Comparison of ENCODE assay signal across 8 cellular contexts in the genomic region with DNA sequence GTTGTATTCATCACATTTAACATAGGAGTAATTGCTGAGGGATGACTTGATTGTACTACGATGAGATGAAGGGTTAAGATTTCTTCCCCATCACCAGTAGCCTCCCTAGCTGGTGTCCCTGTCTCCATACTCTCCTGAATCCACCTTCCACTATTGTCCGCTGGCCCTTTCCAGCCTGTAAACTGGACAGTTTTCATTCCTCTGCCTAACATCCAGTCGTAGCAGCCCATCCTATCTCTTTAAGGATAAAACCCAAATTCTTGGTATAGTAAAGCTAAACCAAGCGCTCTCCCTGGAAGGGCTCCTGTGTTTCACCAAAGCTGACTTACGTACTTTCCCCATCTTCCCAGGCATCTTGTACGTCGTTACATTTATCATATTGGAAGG. TPM values are rescaled to one million over a fixed set of nuclear protein-coding genes. Genes with fewer than 3 reads are reported as not detected.
DNase-seq lines count a peak whose midpoint lies in the region; ATAC-seq and TF ChIP-seq lines count a peak whose summit lies in the region.

No MANE protein-coding gene starts in this region.

- H2AFZ ChIP-seq in OCI-LY7 (ENCODE audit: low read length), result no peak overlapping the region

- CTCF ChIA-PET in OCI-LY7 (lab: Charles Lee; ENCODE audit: unreplicated experiment), result interaction anchor here (0.5 to 1.3 kb wide), 3 partner anchors 26 to 42 kb away, joined by 3 to 8 read pairs (median 5); a partner anchor contains a TSS

- H3K4me1 ChIP-seq in OCI-LY7 (ENCODE audit: insufficient read depth, low read length, poor library complexity, severe bottlenecking) (peaks cover 77% of the 10 kb centered on the region), lower lobe of right lung (peaks cover 44% of the 10 kb centered on the region), thyroid gland (peaks cover 17 to 25% of the 10 kb centered on the region in 2 donors)

- H3K9me3 ChIP-seq in OCI-LY7 (ENCODE audit: low read length), result no peaks in the 10 kb centered on the region
- H3K9me3 ChIP-seq in lower lobe of right lung, result no peaks in the 10 kb centered on the region
- H3K9me3 ChIP-seq in thyroid gland, result no peaks in the 10 kb centered on the region

- POLR2A ChIA-PET in OCI-LY7 (lab: Charles Lee), result interaction anchor here (0.6 to 5.8 kb wide), 19 partner anchors 9 to 184 kb away, joined by 3 to 83 read pairs (median 3); a partner anchor contains a TSS

- peaks cover 15% of the 10 kb centered on the region; the same call in 1 of the 2 replicates for H4K20me1 ChIP-seq in OCI-LY7 (ENCODE audit: insufficient read depth, low read length)

- WGBS in thyroid gland, 2 donors, result 1 to 2% methylated on average over 7 of the region's 7 CpGs

- TF ChIP-seq POLR2A in thyroid gland (IDR thresholded peaks at IDR 0.05), result no peak

- TF ChIP-seq CTCF in GM12865 (IDR thresholded peaks at IDR 0.05; ENCODE audit: insufficient read depth, low read depth, low read length, missing control alignments) (no peak), OCI-LY7 (conservative IDR thresholded peaks at IDR 0.05; ENCODE audit: low read length) (no peak), lower lobe of right lung (IDR thresholded peaks at IDR 0.05) (no peak), thyroid gland (IDR thresholded peaks at IDR 0.05) (no peak)

- H3K79me2 ChIP-seq in OCI-LY7 (ENCODE audit: insufficient read depth, low read depth, low read length), result peaks cover 55% of the 10 kb centered on the region

- H3K4me3 ChIP-seq in GM12865 (ENCODE audit: low read depth, low read length) (peak overlapping the region; percentile 99), OCI-LY7 (ENCODE audit: low read depth, low read length, poor library complexity, severe bottlenecking) (peak overlapping the region; percentile 88), lower lobe of right lung (peak overlapping the region; percentile 78), thyroid gland (replicated peaks in 1 of 3) (peak overlapping the region; percentile 55 to 79 (median 60))

- ATAC-seq in lower lobe of right lung, result peak in 1 of 2 donors; percentile 3
- no peak for ATAC-seq in GM21786 (IDR thresholded peaks at IDR 0.05; ENCODE audit: unreplicated experiment)

- no peaks in the 10 kb centered on the region for H3K9me2 ChIP-seq in OCI-LY7 (ENCODE audit: insufficient read depth, low read length)

- peak; percentile 45 for DNase-seq in AG20443 (ENCODE audit: low spot score)
- DNase-seq in GM12865 (ENCODE audit: low read depth), result peak; percentile 21
- peak; percentile 45 for DNase-seq in OCI-LY7 (ENCODE audit: low spot score)
- DNase-seq in cerebellum (ENCODE audit: low spot score), result peak; percentile 50
- no peak for DNase-seq in lower lobe of right lung
- no peak for DNase-seq in thyroid gland
- no peak for DNase-seq in H4 (ENCODE audit: low spot score)

- no peaks in the 10 kb centered on the region for H3K27me3 ChIP-seq in lower lobe of right lung (ENCODE audit: low read depth)
- no peaks in the 10 kb centered on the region for H3K27me3 ChIP-seq in thyroid gland

- H3K36me3 ChIP-seq in OCI-LY7 (ENCODE audit: insufficient read depth, low read length), result peaks cover 54% of the 10 kb centered on the region
- peaks cover 21% of the 10 kb centered on the region for H3K36me3 ChIP-seq in lower lobe of right lung
- no peaks in the 10 kb centered on the region for H3K36me3 ChIP-seq in thyroid gland

- intact Hi-C loops in OCI-LY7 (cut with micrococcal nuclease; ENCODE audit: unreplicated experiment) (loop anchor here (10.0 kb wide), 1 partner anchor 969 kb away; no protein-coding TSS in a partner anchor), lower lobe of right lung (cut with DNase I) (no loop called here), thyroid gland (cut with DNase I) (loop anchor here (10.0 kb wide), 1 partner anchor 209 kb away; no protein-coding TSS in a partner anchor)

- peak overlapping the region; percentile 85 for H3K4me2 ChIP-seq in OCI-LY7 (ENCODE audit: low read length)

- H3K27ac ChIP-seq in OCI-LY7 (ENCODE audit: low read depth, low read length, poor library complexity, severe bottlenecking), result peak overlapping the region; percentile 94
- H3K27ac ChIP-seq in lower lobe of right lung, result peak overlapping the region; percentile 99
- peak overlapping the region; percentile 99 for H3K27ac ChIP-seq in thyroid gland

- TSS peak; percentile 67 for BruUV-seq in OCI-LY7 (replicated peaks; lab: Mats Ljungman, UMichigan)

RNA-seq across cellular contexts. Expression of a gene that starts 0.7 kb away (rescaled TPM):
- total RNA-seq in OCI-LY7 (2014; rRNA removed; shearing (Covaris generic)), result 12.7 and 12.9 TPM in 2 replicates
- total RNA-seq in OCI-LY7 (2022), result 26.3 and 28.3 TPM in 2 replicates
- 65.5 TPM for total RNA-seq in cerebellum
- 22.8 TPM for total RNA-seq in lower lobe of right lung
- 10 to 100 TPM; 68.8 to 83.6 (median 73.5) TPM for total RNA-seq in thyroid gland
- 58.4 and 71.7 TPM in 2 replicates for total RNA-seq in H4 (2014; rRNA removed; shearing (Covaris generic))

RNA-seq across cellular contexts. Expression of a gene that starts 28.2 kb away (rescaled TPM):
- total RNA-seq in OCI-LY7 (2014; rRNA removed; shearing (Covaris generic)), result 426 and 592 TPM in 2 replicates
- total RNA-seq in OCI-LY7 (2022) (610 and 650 TPM in 2 replicates), cerebellum (402 TPM), lower lobe of right lung (279 TPM), thyroid gland (100 to 1,000 TPM; 305 to 433 (median 344) TPM)
- 255 and 288 TPM in 2 replicates for total RNA-seq in H4 (2014; rRNA removed; shearing (Covaris generic))

Comparison
In these comparisons a context has a peak if more than half of its experiments do, and no peak if none do; other contexts are left out.
1. DNase-seq: peak in AG20443 (single experiment), GM12865 (single experiment), OCI-LY7 (single experiment) and cerebellum (single experiment); none in lower lobe of right lung (single experiment), thyroid gland (0 of 2) and H4 (single experiment).
2. Peak in every context shown above with its lines, with median percentiles within 50 percentile points of each other: H3K4me3 ChIP-seq and H3K27ac ChIP-seq.